ENCODE assay signal across 11 cellular contexts in genomic region chr13:95858286-95859075, GRCh38.
DNase-seq lines count a peak whose midpoint lies in the region; ATAC-seq and TF ChIP-seq lines count a peak whose summit lies in the region.
"Had no signal": no experiment of that assay in that cellular context is flagged by ENCODE, and none has a peak within 500 bp of the region (broad histone marks: within the 10 kb centered on the region; RNA-seq: fewer than 3 reads in every experiment).

No MANE protein-coding gene starts in this region.

- TF ChIP-seq CTCF in HEK293 (tag by site-specific recombination; IDR thresholded peaks at IDR 0.05), result no peak
- TF ChIP-seq CTCF in PC-3 (conservative IDR thresholded peaks at IDR 0.05; ENCODE audit: low read depth, low read length), result no peak
- no peak for TF ChIP-seq CTCF in epithelial cell of esophagus (IDR thresholded peaks at IDR 0.05; ENCODE audit: insufficient read depth, low read depth, low read length, missing control alignments)
- TF ChIP-seq CTCF in retinal pigment epithelial cell (conservative IDR thresholded peaks at IDR 0.05; ENCODE audit: low read depth, low read length), result no peak

- H3F3A ChIP-seq in PC-3 (ENCODE audit: low read length, unreplicated experiment), result no peaks in the 10 kb centered on the region

- DNase-seq in PC-3 (peak; percentile 7), epithelial cell of esophagus (ENCODE audit: low read depth) (peak; percentile 20), retinal pigment epithelial cell (ENCODE audit: low read depth) (peak; percentile 48), iPS-NIHi11 (ENCODE audit: low spot score) (no peak), midbrain (lab: John Stamatoyannopoulos, UW) (no peak)
- DNase-seq in activated CD4-positive, alpha-beta T cell treated with anti-CD3 and anti-CD28 coated beads for 4 hours, result no peak
- DNase-seq: activated CD4-positive, alpha-beta T cell treated with anti-CD3 and anti-CD28 coated beads for 1 hour; naive B cell; NCI-H526 treated with DMSO at 0.1 percent for 48 hours had no signal

- H2AFZ ChIP-seq in PC-3 (ENCODE audit: low read length), result no peak overlapping the region

- CTCF ChIA-PET in HEK293 (lab: Yijun Ruan, JAX) (interaction anchor here (0.5 to 1.4 kb wide), 2 partner anchors 197 to 322 kb away, joined by 3 to 4 read pairs; no protein-coding TSS in a partner anchor), PC-3 (lab: Charles Lee) (no interaction called here)

- BruUV-seq in PC-3 (replicated peaks; lab: Mats Ljungman, UMichigan), result no TSS peak

- H3K36me3 ChIP-seq in HEK293 (ENCODE audit: control insufficient read depth in 2 of 2, insufficient read depth in 1 of 2, low read length in 2 of 2) (peaks cover 0 to 8% of the 10 kb centered on the region in 2 experiments; a peak in 1 of 3 replicates), PC-3 (ENCODE audit: low read depth, low read length) (no peaks in the 10 kb centered on the region)

- H3K4me3 ChIP-seq in HEK293 (ENCODE audit: low read depth, low read length) (no peak overlapping the region), PC-3 (ENCODE audit: low read length) (no peak overlapping the region), epithelial cell of esophagus (ENCODE audit: low read length) (no peak overlapping the region), retinal pigment epithelial cell (ENCODE audit: low read length) (no peak overlapping the region)
- H3K4me3 ChIP-seq: right atrium auricular region had no signal

- no peak for ATAC-seq in PC-3

- H3K9me3 ChIP-seq in HEK293 (ENCODE audit: control insufficient read depth, insufficient read depth, low read depth, low read length) (no peaks in the 10 kb centered on the region), PC-3 (ENCODE audit: low read length) (no peaks in the 10 kb centered on the region)
- H3K9me3 ChIP-seq: right atrium auricular region had no signal

- no peaks in the 10 kb centered on the region for H3K9me2 ChIP-seq in PC-3 (replicated peaks; ENCODE audit: low read length)

- no peaks in the 10 kb centered on the region for H4K20me1 ChIP-seq in PC-3 (ENCODE audit: low read length)

- intact Hi-C loops in PC-3 (cut with micrococcal nuclease), result no loop called here

- H3K9ac ChIP-seq in PC-3 (ENCODE audit: low read length), result no peak overlapping the region

- H3K4me2 ChIP-seq in PC-3 (ENCODE audit: low read length), result no peak overlapping the region

- H3K4me1 ChIP-seq in HEK293 (ENCODE audit: control insufficient read depth, insufficient read depth, low read length) (peaks cover 6% of the 10 kb centered on the region), PC-3 (ENCODE audit: insufficient read depth, low read length) (no peaks in the 10 kb centered on the region)
- H3K4me1 ChIP-seq: right atrium auricular region had no signal

- H3K27me3 ChIP-seq in PC-3 (ENCODE audit: low read length), result no peaks in the 10 kb centered on the region
- H3K27me3 ChIP-seq: right atrium auricular region had no signal

- POLR2A ChIA-PET in HEK293 (lab: Yijun Ruan, JAX), result no interaction called here
- POLR2A ChIA-PET in PC-3 (lab: Charles Lee; ENCODE audit: unreplicated experiment), result no interaction called here

- H3K27ac ChIP-seq in HEK293 (ENCODE audit: extremely low read depth, low read depth, low read length) (no peak overlapping the region), PC-3 (ENCODE audit: low read length) (no peak overlapping the region)
- H3K27ac ChIP-seq: right atrium auricular region had no signal

- no peaks in the 10 kb centered on the region for H3K79me2 ChIP-seq in PC-3 (ENCODE audit: low read length)

TF ChIP-seq in HEK293, 187 proteins besides CTCF, POLR2A, EP300 and RAD21 (continues in another document):
- TF ChIP-seq ZEB2 (tag by site-specific recombination; IDR thresholded peaks at IDR 0.05) (peak; percentile 27; the same call in 1 of the 2 replicates), KLF1 (tag by site-specific recombination; IDR thresholded peaks at IDR 0.05) (no peak), GLI4 (tag by site-specific recombination; IDR thresholded peaks at IDR 0.05) (no peak), REST (tag by site-specific recombination; IDR thresholded peaks at IDR 0.05) (no peak), ZNF157 (tag by site-specific recombination; IDR thresholded peaks at IDR 0.05) (no peak), ZNF837 (tag by site-specific recombination; IDR thresholded peaks at IDR 0.05) (no peak), ZNF501 (tag by site-specific recombination; IDR thresholded peaks at IDR 0.05) (no peak), GLI2 (tag by site-specific recombination; IDR thresholded peaks at IDR 0.05; ENCODE audit: borderline replicate concordance, low read depth) (0 out of 2 replicates have a peak, but pooled peaks have one; percentile 35), OSR2 (tag by site-specific recombination; IDR thresholded peaks at IDR 0.05) (peak; percentile 61; the same call in 1 of the 2 replicates), ZNF274 (IDR thresholded peaks at IDR 0.05; ENCODE audit: low read length) (no peak), ZNF274 (tag by site-specific recombination; IDR thresholded peaks at IDR 0.05; ENCODE audit: borderline replicate concordance) (no peak), OVOL3 (tag by site-specific recombination; IDR thresholded peaks at IDR 0.05) (0 out of 2 replicates have a peak, but pooled peaks have one; percentile 1), FEZF1 (tag by site-specific recombination; IDR thresholded peaks at IDR 0.05) (peak; percentile 34; the same call in 1 of the 2 replicates), ZNF423 (tag by site-specific recombination; IDR thresholded peaks at IDR 0.05) (no peak), ZNF596 (tag by site-specific recombination; IDR thresholded peaks at IDR 0.05) (no peak), ZBTB8A (tag by site-specific recombination; IDR thresholded peaks at IDR 0.05) (peak; percentile 24; the same call in 1 of the 2 replicates), ZNF280C (tag by site-specific recombination; IDR thresholded peaks at IDR 0.05) (no peak), PRDM6 (tag by site-specific recombination; IDR thresholded peaks at IDR 0.05) (peak; percentile 96)

Comparison
In these comparisons a context has a peak if more than half of its experiments do, and no peak if none do; other contexts are left out.
1. DNase-seq: peak in PC-3 (single experiment), epithelial cell of esophagus (single experiment) and retinal pigment epithelial cell (single experiment); none in activated CD4-positive, alpha-beta T cell treated with anti-CD3 and anti-CD28 coated beads for 4 hours (0 of 2), iPS-NIHi11 (single experiment) and midbrain (single experiment).